1 cellular context compared by ENCODE assay signal in genomic region chr17:59829217-59830006, GRCh38.
TF ChIP-seq lines count a peak whose summit lies in the region.

No MANE protein-coding gene starts in this region.

TF ChIP-seq in HepG2, 621 proteins besides CTCF, POLR2A, EP300 and RAD21 (continued from another document and continues in another):
- TF ChIP-seq ZNF687 (CRISPR knock-in tag; IDR thresholded peaks at IDR 0.05) = no peak
- no peak for TF ChIP-seq ZNF75D (CRISPR knock-in tag; IDR thresholded peaks at IDR 0.05; ENCODE audit: borderline replicate concordance)
- 0 out of 2 replicates have a peak, but pooled peaks have one; percentile 54 for TF ChIP-seq TARDBP (CRISPR knock-in tag; IDR thresholded peaks at IDR 0.05)
- no peak for TF ChIP-seq GRHL1 (CRISPR knock-in tag; conservative IDR thresholded peaks at IDR 0.05)
- no peak for TF ChIP-seq HES4 (CRISPR knock-in tag; IDR thresholded peaks at IDR 0.05; ENCODE audit: borderline replicate concordance)
- TF ChIP-seq YEATS2 (CRISPR knock-in tag; IDR thresholded peaks at IDR 0.05; ENCODE audit: borderline replicate concordance) = no peak
- TF ChIP-seq ZNF30 (CRISPR knock-in tag; IDR thresholded peaks at IDR 0.05) = no peak
- TF ChIP-seq ZNF607 (CRISPR knock-in tag; IDR thresholded peaks at IDR 0.05; ENCODE audit: borderline replicate concordance) = no peak
- peak; percentile 71; the same call in 1 of the 2 replicates for TF ChIP-seq FOSL1 (CRISPR knock-in tag; IDR thresholded peaks at IDR 0.05; ENCODE audit: borderline replicate concordance)
- TF ChIP-seq ZNF460 (CRISPR knock-in tag; IDR thresholded peaks at IDR 0.05; ENCODE audit: borderline replicate concordance) = no peak
- no peak for TF ChIP-seq SMAD1 (CRISPR knock-in tag; IDR thresholded peaks at IDR 0.05; ENCODE audit: borderline replicate concordance, low read depth)
- TF ChIP-seq BRCA1 (CRISPR knock-in tag; IDR thresholded peaks at IDR 0.05) = no peak
- no peak for TF ChIP-seq SMC3 (IDR thresholded peaks at IDR 0.05; ENCODE audit: low read length)
- TF ChIP-seq KAT2B (IDR thresholded peaks at IDR 0.05; ENCODE audit: borderline replicate concordance, low read depth, low read length) = no peak
- TF ChIP-seq ZFP36L1 (CRISPR knock-in tag; IDR thresholded peaks at IDR 0.05) = no peak
- TF ChIP-seq, protein P1, sequence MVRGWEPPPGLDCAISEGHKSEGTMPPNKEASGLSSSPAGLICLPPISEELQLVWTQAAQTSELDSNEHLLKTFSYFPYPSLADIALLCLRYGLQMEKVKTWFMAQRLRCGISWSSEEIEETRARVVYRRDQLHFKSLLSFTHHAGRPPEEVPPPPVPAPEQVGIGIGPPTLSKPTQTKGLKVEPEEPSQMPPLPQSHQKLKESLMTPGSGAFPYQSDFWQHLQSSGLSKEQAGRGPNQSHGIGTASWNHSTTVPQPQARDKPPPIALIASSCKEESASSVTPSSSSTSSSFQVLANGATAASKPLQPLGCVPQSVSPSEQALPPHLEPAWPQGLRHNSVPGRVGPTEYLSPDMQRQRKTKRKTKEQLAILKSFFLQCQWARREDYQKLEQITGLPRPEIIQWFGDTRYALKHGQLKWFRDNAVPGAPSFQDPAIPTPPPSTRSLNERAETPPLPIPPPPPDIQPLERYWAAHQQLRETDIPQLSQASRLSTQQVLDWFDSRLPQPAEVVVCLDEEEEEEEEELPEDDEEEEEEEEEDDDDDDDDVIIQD (CRISPR knock-in tag; IDR thresholded peaks at IDR 0.05; ENCODE audit: low read depth) = peak; percentile 80; the same call in 1 of the 2 replicates
- TF ChIP-seq ZNF761 (CRISPR knock-in tag; conservative IDR thresholded peaks at IDR 0.05) = no peak
- peak; percentile 44; the same call in 1 of the 2 replicates for TF ChIP-seq RFX3 (CRISPR knock-in tag; IDR thresholded peaks at IDR 0.05)
- TF ChIP-seq HOXD1 (CRISPR knock-in tag; IDR thresholded peaks at IDR 0.05) = 0 out of 2 replicates have a peak, but pooled peaks have one; percentile 34
- no peak for TF ChIP-seq ZNF382 (CRISPR knock-in tag; IDR thresholded peaks at IDR 0.05; ENCODE audit: borderline replicate concordance)
- TF ChIP-seq, protein P2, sequence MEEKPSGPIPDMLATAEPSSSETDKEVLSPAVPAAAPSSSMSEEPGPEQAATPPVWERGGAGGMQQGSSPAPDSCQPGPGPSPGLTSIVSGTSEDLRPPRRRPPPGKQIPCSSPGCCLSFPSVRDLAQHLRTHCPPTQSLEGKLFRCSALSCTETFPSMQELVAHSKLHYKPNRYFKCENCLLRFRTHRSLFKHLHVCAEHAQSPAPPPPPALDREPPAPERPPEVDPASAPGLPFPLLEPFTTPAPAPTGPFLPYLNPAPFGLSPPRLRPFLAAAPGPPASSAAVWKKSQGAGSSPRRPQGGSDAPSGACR (CRISPR knock-in tag; IDR thresholded peaks at IDR 0.05) = no peak
- no peak for TF ChIP-seq CBFB (CRISPR knock-in tag; IDR thresholded peaks at IDR 0.05)
- TF ChIP-seq ZHX2 (IDR thresholded peaks at IDR 0.05; ENCODE audit: low read depth) = no peak
- TF ChIP-seq ZHX2 (CRISPR knock-in tag; IDR thresholded peaks at IDR 0.05; ENCODE audit: borderline replicate concordance) = no peak
- TF ChIP-seq ZNF816 (CRISPR knock-in tag; IDR thresholded peaks at IDR 0.05; ENCODE audit: borderline replicate concordance) = no peak; the same call in 1 of the 2 replicates
- no peak for TF ChIP-seq ZNF576 (CRISPR knock-in tag; IDR thresholded peaks at IDR 0.05)
- TF ChIP-seq ZNF713 (CRISPR knock-in tag; IDR thresholded peaks at IDR 0.05) = no peak
- TF ChIP-seq NCOA1 (CRISPR knock-in tag; IDR thresholded peaks at IDR 0.05) = no peak
- 0 out of 2 replicates have a peak, but pooled peaks have one; percentile 16 for TF ChIP-seq NKX3-1 (CRISPR knock-in tag; IDR thresholded peaks at IDR 0.05)
- TF ChIP-seq PAWR (CRISPR knock-in tag; IDR thresholded peaks at IDR 0.05; ENCODE audit: borderline replicate concordance) = no peak
- TF ChIP-seq CREM (IDR thresholded peaks at IDR 0.05) = peak; percentile 61
- no peak for TF ChIP-seq CREM (CRISPR knock-in tag; IDR thresholded peaks at IDR 0.05)
- TF ChIP-seq MYNN (CRISPR knock-in tag; IDR thresholded peaks at IDR 0.05; ENCODE audit: low read depth) = no peak
- no peak for TF ChIP-seq DMTF1 (CRISPR knock-in tag; IDR thresholded peaks at IDR 0.05)
- no peak for TF ChIP-seq KDM2A (CRISPR knock-in tag; IDR thresholded peaks at IDR 0.05; ENCODE audit: borderline replicate concordance, low read depth)
- no peak for TF ChIP-seq HNRNPL (IDR thresholded peaks at IDR 0.05; ENCODE audit: low read depth, low read length)
- TF ChIP-seq CENPT (CRISPR knock-in tag; IDR thresholded peaks at IDR 0.05; ENCODE audit: low read depth) = no peak
- TF ChIP-seq, protein P3, sequence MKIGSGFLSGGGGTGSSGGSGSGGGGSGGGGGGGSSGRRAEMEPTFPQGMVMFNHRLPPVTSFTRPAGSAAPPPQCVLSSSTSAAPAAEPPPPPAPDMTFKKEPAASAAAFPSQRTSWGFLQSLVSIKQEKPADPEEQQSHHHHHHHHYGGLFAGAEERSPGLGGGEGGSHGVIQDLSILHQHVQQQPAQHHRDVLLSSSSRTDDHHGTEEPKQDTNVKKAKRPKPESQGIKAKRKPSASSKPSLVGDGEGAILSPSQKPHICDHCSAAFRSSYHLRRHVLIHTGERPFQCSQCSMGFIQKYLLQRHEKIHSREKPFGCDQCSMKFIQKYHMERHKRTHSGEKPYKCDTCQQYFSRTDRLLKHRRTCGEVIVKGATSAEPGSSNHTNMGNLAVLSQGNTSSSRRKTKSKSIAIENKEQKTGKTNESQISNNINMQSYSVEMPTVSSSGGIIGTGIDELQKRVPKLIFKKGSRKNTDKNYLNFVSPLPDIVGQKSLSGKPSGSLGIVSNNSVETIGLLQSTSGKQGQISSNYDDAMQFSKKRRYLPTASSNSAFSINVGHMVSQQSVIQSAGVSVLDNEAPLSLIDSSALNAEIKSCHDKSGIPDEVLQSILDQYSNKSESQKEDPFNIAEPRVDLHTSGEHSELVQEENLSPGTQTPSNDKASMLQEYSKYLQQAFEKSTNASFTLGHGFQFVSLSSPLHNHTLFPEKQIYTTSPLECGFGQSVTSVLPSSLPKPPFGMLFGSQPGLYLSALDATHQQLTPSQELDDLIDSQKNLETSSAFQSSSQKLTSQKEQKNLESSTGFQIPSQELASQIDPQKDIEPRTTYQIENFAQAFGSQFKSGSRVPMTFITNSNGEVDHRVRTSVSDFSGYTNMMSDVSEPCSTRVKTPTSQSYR (CRISPR knock-in tag; IDR thresholded peaks at IDR 0.05; ENCODE audit: borderline replicate concordance) = peak; percentile 40; the same call in 1 of the 2 replicates
- TF ChIP-seq HDAC1 (CRISPR knock-in tag; IDR thresholded peaks at IDR 0.05) = peak; percentile 70
- TF ChIP-seq TAF1 (CRISPR knock-in tag; IDR thresholded peaks at IDR 0.05) = peak; percentile 27; the same call in 1 of the 2 replicates
- no peak for TF ChIP-seq GATAD1 (CRISPR knock-in tag; IDR thresholded peaks at IDR 0.05)
